Comparison of ENCODE assay signal across 10 cellular contexts in the genomic region with DNA sequence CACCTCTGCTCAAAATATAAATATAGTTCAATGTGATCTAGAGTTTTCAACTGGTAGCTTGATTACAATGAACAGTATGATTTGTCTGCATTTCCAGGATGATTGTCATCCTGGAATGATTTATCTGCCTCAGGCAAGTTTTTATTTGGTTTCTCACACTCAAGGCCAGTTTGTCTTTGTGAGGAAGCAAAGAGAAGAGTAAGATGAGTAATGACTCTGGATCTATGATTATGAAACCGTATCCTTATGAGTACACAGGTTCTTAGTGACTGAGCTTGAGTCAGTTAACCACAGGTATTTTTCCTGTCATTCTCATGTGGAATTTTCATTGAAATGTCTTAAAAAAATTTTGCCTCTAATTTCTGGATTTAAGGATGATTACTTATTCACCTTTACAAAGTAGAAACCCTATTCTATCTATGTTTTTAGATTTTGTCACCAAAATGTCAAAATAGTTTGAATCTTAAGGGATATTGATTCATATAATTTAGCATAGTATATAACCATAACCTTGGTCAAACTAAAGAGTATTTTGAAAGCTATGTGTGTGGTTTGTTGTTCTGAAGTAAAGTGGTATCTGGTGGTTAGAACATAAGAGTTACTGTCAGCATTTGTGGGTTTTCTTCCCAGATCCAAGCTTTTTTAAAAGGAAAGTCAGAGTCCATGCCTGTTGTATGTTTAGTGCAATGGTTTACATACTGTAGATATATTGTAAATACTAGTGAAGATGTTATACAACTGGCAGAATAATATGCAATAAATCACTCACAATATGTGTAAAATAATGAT.
A peak's percentile ranks its signal among the peaks of the same experiment; 100 is the strongest.
DNase-seq lines count a peak whose midpoint lies in the region; ATAC-seq and TF ChIP-seq lines count a peak whose summit lies in the region.
"Had no signal": no experiment of that assay in that cellular context is flagged by ENCODE, and none has a peak within 500 bp of the region (broad histone marks: within the 10 kb centered on the region; RNA-seq: fewer than 3 reads in every experiment).

No MANE protein-coding gene starts in this region.

- H3K36me3 ChIP-seq in left lung (no peaks in the 10 kb centered on the region), OCI-LY7 (ENCODE audit: insufficient read depth, low read length) (no peaks in the 10 kb centered on the region)
- H3K36me3 ChIP-seq: stomach had no signal

- H3K4me3 ChIP-seq in LNCaP clone FGC (ENCODE audit: low read depth, low read length): no peak overlapping the region
- H3K4me3 ChIP-seq in astrocyte of the cerebellum (ENCODE audit: low read depth, low read length): no peak overlapping the region
- H3K4me3 ChIP-seq in left lung: no peak overlapping the region
- no peak overlapping the region for H3K4me3 ChIP-seq in OCI-LY7 (ENCODE audit: low read depth, low read length, poor library complexity, severe bottlenecking)
- H3K4me3 ChIP-seq: stomach had no signal

- H2AFZ ChIP-seq in OCI-LY7 (ENCODE audit: low read length): no peak overlapping the region

- H3K4me1 ChIP-seq in left lung: peaks cover 10 to 15% of the 10 kb centered on the region in 2 donors
- H3K4me1 ChIP-seq in OCI-LY7 (ENCODE audit: insufficient read depth, low read length, poor library complexity, severe bottlenecking): no peaks in the 10 kb centered on the region

- H3K79me2 ChIP-seq in OCI-LY7 (ENCODE audit: insufficient read depth, low read depth, low read length): no peaks in the 10 kb centered on the region

- H3K27me3 ChIP-seq in left lung: no peaks in the 10 kb centered on the region
- H3K27me3 ChIP-seq: stomach had no signal

- H3K9me3 ChIP-seq in left lung (no peaks in the 10 kb centered on the region), OCI-LY7 (ENCODE audit: low read length) (no peaks in the 10 kb centered on the region)
- H3K9me3 ChIP-seq: stomach had no signal

- TF ChIP-seq CTCF in LNCaP clone FGC (IDR thresholded peaks at IDR 0.05; ENCODE audit: control insufficient read depth, extremely low read depth, insufficient read depth) (no peak), astrocyte of the cerebellum (IDR thresholded peaks at IDR 0.05; ENCODE audit: low read depth, low read length, missing control alignments) (no peak), left lung (IDR thresholded peaks at IDR 0.05) (no peak), OCI-LY7 (conservative IDR thresholded peaks at IDR 0.05; ENCODE audit: low read length) (no peak)

- in situ Hi-C loops in astrocyte of the cerebellum (cut with HindIII; ENCODE audit: low sequenced_read_pairs): no loop called here

- DNase-seq in AG20443 (ENCODE audit: low spot score): peak; percentile 64
- DNase-seq in LNCaP clone FGC (ENCODE audit: low read depth): peak; percentile 58
- DNase-seq in astrocyte of the cerebellum (ENCODE audit: low read depth): peak; percentile 92
- DNase-seq in left lung: no peak
- no peak for DNase-seq in OCI-M2 (lab: John Stamatoyannopoulos, UW; ENCODE audit: unreplicated experiment)
- DNase-seq in germinal center (ENCODE audit: low spot score): no peak
- no peak for DNase-seq in head of caudate nucleus
- DNase-seq in OCI-LY7 (ENCODE audit: low spot score): no peak
- DNase-seq: right cardiac atrium, stomach had no signal

- POLR2A ChIA-PET in OCI-LY7 (lab: Charles Lee): interaction anchor here (0.9 kb wide), 1 partner anchor 13 kb away, joined by 3 read pairs; no protein-coding TSS in a partner anchor

- intact Hi-C loops in left lung (cut with DNase I): no loop called here
- intact Hi-C loops in head of caudate nucleus (cut with DNase I): no loop called here
- intact Hi-C loops in OCI-LY7 (cut with micrococcal nuclease; ENCODE audit: unreplicated experiment): no loop called here

- peak; percentile 87 for ATAC-seq in left lung
- ATAC-seq: right cardiac atrium had no signal

- BruUV-seq in OCI-LY7 (replicated peaks; lab: Mats Ljungman, UMichigan): no TSS peak

- CTCF ChIA-PET in OCI-LY7 (lab: Charles Lee; ENCODE audit: unreplicated experiment): no interaction called here

- H3K4me2 ChIP-seq in OCI-LY7 (ENCODE audit: low read length): no peak overlapping the region

- no peaks in the 10 kb centered on the region for H4K20me1 ChIP-seq in OCI-LY7 (ENCODE audit: insufficient read depth, low read length)

- H3K27ac ChIP-seq in left lung: peak overlapping the region; percentile 33 to 60
- no peak overlapping the region for H3K27ac ChIP-seq in OCI-LY7 (ENCODE audit: low read depth, low read length, poor library complexity, severe bottlenecking)
- H3K27ac ChIP-seq: stomach had no signal

- no peaks in the 10 kb centered on the region for H3K9me2 ChIP-seq in OCI-LY7 (ENCODE audit: insufficient read depth, low read length)

Comparison
In these comparisons a context has a peak if more than half of its experiments do, and no peak if none do; other contexts are left out.
1. DNase-seq: peak in AG20443 (single experiment), LNCaP clone FGC (single experiment) and astrocyte of the cerebellum (single experiment); none in left lung (0 of 2), OCI-M2 (single experiment), germinal center (single experiment), head of caudate nucleus (0 of 42) and OCI-LY7 (single experiment).